ENCODE assay signal across 9 cellular contexts in genomic region chr1:228691926-228692325, GRCh38. TPM values are rescaled to one million over a fixed set of nuclear protein-coding genes. Genes with fewer than 3 reads are reported as not detected.
DNase-seq lines count a peak whose midpoint lies in the region; ATAC-seq and TF ChIP-seq lines count a peak whose summit lies in the region.
"Had no signal": no experiment of that assay in that cellular context is flagged by ENCODE, and none has a peak within 500 bp of the region (broad histone marks: within the 10 kb centered on the region; RNA-seq: fewer than 3 reads in every experiment).

No MANE protein-coding gene starts in this region.

- H3K79me2 ChIP-seq in MM.1S (ENCODE audit: low read length) = no peaks in the 10 kb centered on the region

- H3K4me2 ChIP-seq in MM.1S (ENCODE audit: low read depth, low read length) = no peak overlapping the region

- CTCF ChIA-PET in RWPE1 (lab: Yijun Ruan, JAX) = interaction anchor here (0.6 to 2.0 kb wide), 4 partner anchors 279 to 563 kb away, joined by 3 to 10 read pairs (median 4); no protein-coding TSS in a partner anchor

- H3K4me3 Mint-ChIP-seq in stimulated activated memory B cell treated with anti-CD40 and anti-IgM and Interleukin-4, amounts not matched to agents 10 μg/mL and 1 μg/mL and 100 μg/mL, for 72 hours = no peak overlapping the region
- H3K4me3 Mint-ChIP-seq: activated B cell treated with CpG ODN at 0.5 μM for 24 hours had no signal

- DNase-seq in NCI-H1417 (lab: John Stamatoyannopoulos, UW) (peak; percentile 48 to 82 (median 57)), NCI-H1417 treated with DMSO at 0.1 percent for 48 hours (lab: John Stamatoyannopoulos, UW) (no peak), MM.1S (peak; percentile 75), RWPE1 (ENCODE audit: low spot score) (peak; percentile 66), fibroblast of pulmonary artery (ENCODE audit: low read depth) (peak; percentile 74), prostate gland (ENCODE audit: low spot score) (peak; percentile 70)
- DNase-seq: activated B cell treated with CpG ODN at 0.5 μM for 24 hours had no signal

- H3K4me1 Mint-ChIP-seq in stimulated activated memory B cell treated with anti-CD40 and anti-IgM and Interleukin-4, amounts not matched to agents 10 μg/mL and 1 μg/mL and 100 μg/mL, for 72 hours = peaks cover 5% of the 10 kb centered on the region
- H3K4me1 Mint-ChIP-seq: activated B cell treated with CpG ODN at 0.5 μM for 24 hours had no signal

- POLR2A ChIA-PET in RWPE1 (lab: Yijun Ruan, JAX; ENCODE audit: low non-redundant PET) = no interaction called here

- H3K9ac ChIP-seq in MM.1S (ENCODE audit: low read length) = no peak overlapping the region

- H3K36me3 ChIP-seq in MM.1S (replicated peaks; ENCODE audit: insufficient read depth, low read length) (no peaks in the 10 kb centered on the region), prostate gland (no peaks in the 10 kb centered on the region)

- H3K4me3 ChIP-seq in MM.1S (ENCODE audit: low read length) (no peak overlapping the region), fibroblast of pulmonary artery (replicated peaks; ENCODE audit: low read depth, low read length) (no peak overlapping the region), prostate gland (no peak overlapping the region)

- H3K9me3 ChIP-seq in MM.1S (replicated peaks; ENCODE audit: insufficient read depth, low read length) = no peaks in the 10 kb centered on the region
- no peaks in the 10 kb centered on the region for H3K9me3 ChIP-seq in prostate gland

- H3K27ac Mint-ChIP-seq in stimulated activated memory B cell treated with anti-CD40 and anti-IgM and Interleukin-4, amounts not matched to agents 10 μg/mL and 1 μg/mL and 100 μg/mL, for 72 hours = no peak overlapping the region
- H3K27ac Mint-ChIP-seq: activated B cell treated with CpG ODN at 0.5 μM for 24 hours had no signal

- no peak for ATAC-seq in GM18519 (IDR thresholded peaks at IDR 0.05; ENCODE audit: low FRiP score, unreplicated experiment)
- no peak for ATAC-seq in stimulated activated memory B cell treated with anti-CD40 and anti-IgM and Interleukin-4, amounts not matched to agents 10 μg/mL and 1 μg/mL and 100 μg/mL, for 72 hours

- 19% methylated on average over 1 of the region's 1 CpG for WGBS in prostate gland

- H3K27me3 Mint-ChIP-seq in stimulated activated memory B cell treated with anti-CD40 and anti-IgM and Interleukin-4, amounts not matched to agents 10 μg/mL and 1 μg/mL and 100 μg/mL, for 72 hours = peaks cover 59% of the 10 kb centered on the region

- no peaks in the 10 kb centered on the region for H4K20me1 ChIP-seq in MM.1S (ENCODE audit: insufficient read depth, low read length)

- H3F3A ChIP-seq in MM.1S (ENCODE audit: insufficient read depth, low read length) = no peaks in the 10 kb centered on the region

- intact Hi-C loops in prostate gland (cut with DNase I) = loop anchor here (5.0 kb wide), 1 partner anchor 535 kb away; no protein-coding TSS in a partner anchor

- no peak overlapping the region for H3K27ac ChIP-seq in MM.1S (ENCODE audit: low read length)
- H3K27ac ChIP-seq in RWPE1 = no peak overlapping the region
- peak overlapping the region; percentile 30 to 41 for H3K27ac ChIP-seq in prostate gland

- H3K4me1 ChIP-seq in MM.1S (ENCODE audit: low read length) (no peaks in the 10 kb centered on the region), prostate gland (replicated peaks) (no peaks in the 10 kb centered on the region)

- H2AFZ ChIP-seq in MM.1S (ENCODE audit: low read length) = no peak overlapping the region

- no peaks in the 10 kb centered on the region for H3K36me3 Mint-ChIP-seq in stimulated activated memory B cell treated with anti-CD40 and anti-IgM and Interleukin-4, amounts not matched to agents 10 μg/mL and 1 μg/mL and 100 μg/mL, for 72 hours

- H3K27me3 ChIP-seq in MM.1S (replicated peaks; ENCODE audit: insufficient read depth, low read length) (no peaks in the 10 kb centered on the region), prostate gland (replicated peaks; ENCODE audit: insufficient read depth) (no peaks in the 10 kb centered on the region)

- H3K9me2 ChIP-seq in MM.1S (replicated peaks; ENCODE audit: insufficient read depth, low read length) = no peaks in the 10 kb centered on the region

- H3K9me3 Mint-ChIP-seq in stimulated activated memory B cell treated with anti-CD40 and anti-IgM and Interleukin-4, amounts not matched to agents 10 μg/mL and 1 μg/mL and 100 μg/mL, for 72 hours = no peaks in the 10 kb centered on the region
- H3K9me3 Mint-ChIP-seq: activated B cell treated with CpG ODN at 0.5 μM for 24 hours had no signal

- TF ChIP-seq CTCF in MM.1S (IDR thresholded peaks at IDR 0.05; ENCODE audit: low read length) = peak; percentile 63
- peak; percentile 35 for TF ChIP-seq CTCF in RWPE1 (conservative IDR thresholded peaks at IDR 0.05; ENCODE audit: low read depth)
- peak; percentile 42 for TF ChIP-seq CTCF in fibroblast of pulmonary artery (IDR thresholded peaks at IDR 0.05; ENCODE audit: low read length, missing control alignments)
- peak; percentile 42 to 86 (median 70) for TF ChIP-seq CTCF in prostate gland (IDR thresholded peaks at IDR 0.05)

- no peak for TF ChIP-seq POLR2A in prostate gland (IDR thresholded peaks at IDR 0.05)

RNA-seq across cellular contexts. Expression of gene RHOU, which starts 43.4 kb away (rescaled TPM):
- total RNA-seq in prostate gland = 10 to 100 TPM; 39.6 to 75.9 TPM

Comparison
In these comparisons a context has a peak if more than half of its experiments do, and no peak if none do; other contexts are left out.
1. H3K27ac ChIP-seq: peak in prostate gland (2 of 2); none in MM.1S (single experiment) and RWPE1 (single experiment).
2. Peak in every context shown above with its lines, with median percentiles within 50 percentile points of each other: CTCF ChIP-seq.